In genomic region chr1:155324041-155324716, GRCh38 we compare ENCODE assay signal across 8 cellular contexts. TPM values are rescaled to one million over a fixed set of nuclear protein-coding genes. Genes with fewer than 3 reads are reported as not detected.
DNase-seq lines count a peak whose midpoint lies in the region; ATAC-seq lines count a peak whose summit lies in the region.

No MANE protein-coding gene starts in this region.

- ATAC-seq in GM21367 (IDR thresholded peaks at IDR 0.05; ENCODE audit: unreplicated experiment), result peak; percentile 46

- no peaks in the 10 kb centered on the region for H3K27me3 ChIP-seq in endocrine pancreas (ENCODE audit: control insufficient read depth, insufficient read depth, low read length)

- H3K4me1 ChIP-seq in endocrine pancreas (ENCODE audit: control insufficient read depth, insufficient read depth, low read length), result no peaks in the 10 kb centered on the region

- H3K9me3 ChIP-seq in endocrine pancreas (ENCODE audit: control insufficient read depth, low read length), result no peaks in the 10 kb centered on the region

- DNase-seq in COLO668 (lab: John Stamatoyannopoulos, UW; ENCODE audit: unreplicated experiment) (peak; percentile 97), HUDEP-2 (lab: John Stamatoyannopoulos, UW; ENCODE audit: unreplicated experiment in 76 of 76) (peak in 74 of 76 experiments; percentile 10 to 95 (median 88)), NOMO-1 treated with dmso at 0.1 percent for 144 hours (lab: John Stamatoyannopoulos, UW; ENCODE audit: unreplicated experiment) (peak; percentile 98), mesenteric fat pad (ENCODE audit: low spot score) (peak; percentile 97)
- DNase-seq in activated CD8-positive, alpha-beta memory T cell treated with anti-CD3 and anti-CD28 coated beads, Interleukin-2, amount 50 U/mL, for 1 hour (ENCODE audit: extremely low read depth), result peak; percentile 60
- DNase-seq in stimulated activated CD8-positive, alpha-beta memory T cell treated with anti-CD3 and anti-CD28 coated beads, Interleukin-15, amount 100 ng/mL, for 1 hour (ENCODE audit: low read depth), result peak; percentile 66

- peak overlapping the region; percentile 28 for H3K4me3 ChIP-seq in endocrine pancreas (ENCODE audit: control insufficient read depth, insufficient read depth, low read length)

- H3K9ac ChIP-seq in endocrine pancreas (ENCODE audit: control insufficient read depth, insufficient read depth, low read length), result peak overlapping the region; percentile 83

- H3K36me3 ChIP-seq in endocrine pancreas (ENCODE audit: control insufficient read depth, insufficient read depth, low read length), result no peaks in the 10 kb centered on the region

RNA-seq across cellular contexts. Expression of gene RUSC1, which starts 3.5 kb away (rescaled TPM):
- total RNA-seq in mesenteric fat pad, result 20.8 TPM

RNA-seq across cellular contexts. Expression of gene FDPS, which starts 15.5 kb away (rescaled TPM):
- total RNA-seq in mesenteric fat pad, result 91.7 TPM

RNA-seq across cellular contexts. Expression of gene PKLR, which starts 22.9 kb away (rescaled TPM):
- total RNA-seq in mesenteric fat pad, result not detected

RNA-seq across cellular contexts. Expression of gene HCN3, which starts 46.9 kb away (rescaled TPM):
- total RNA-seq in mesenteric fat pad, result 3.3 TPM

RNA-seq across cellular contexts. Expression of gene CLK2, which starts 50.9 kb away (rescaled TPM):
- total RNA-seq in mesenteric fat pad, result 34.7 TPM

Comparison
In these comparisons a context has a peak if more than half of its experiments do, and no peak if none do; other contexts are left out.
1. Peak in every context shown above with its lines: DNase-seq, ATAC-seq and H3K4me3 ChIP-seq.